In the genomic region with DNA sequence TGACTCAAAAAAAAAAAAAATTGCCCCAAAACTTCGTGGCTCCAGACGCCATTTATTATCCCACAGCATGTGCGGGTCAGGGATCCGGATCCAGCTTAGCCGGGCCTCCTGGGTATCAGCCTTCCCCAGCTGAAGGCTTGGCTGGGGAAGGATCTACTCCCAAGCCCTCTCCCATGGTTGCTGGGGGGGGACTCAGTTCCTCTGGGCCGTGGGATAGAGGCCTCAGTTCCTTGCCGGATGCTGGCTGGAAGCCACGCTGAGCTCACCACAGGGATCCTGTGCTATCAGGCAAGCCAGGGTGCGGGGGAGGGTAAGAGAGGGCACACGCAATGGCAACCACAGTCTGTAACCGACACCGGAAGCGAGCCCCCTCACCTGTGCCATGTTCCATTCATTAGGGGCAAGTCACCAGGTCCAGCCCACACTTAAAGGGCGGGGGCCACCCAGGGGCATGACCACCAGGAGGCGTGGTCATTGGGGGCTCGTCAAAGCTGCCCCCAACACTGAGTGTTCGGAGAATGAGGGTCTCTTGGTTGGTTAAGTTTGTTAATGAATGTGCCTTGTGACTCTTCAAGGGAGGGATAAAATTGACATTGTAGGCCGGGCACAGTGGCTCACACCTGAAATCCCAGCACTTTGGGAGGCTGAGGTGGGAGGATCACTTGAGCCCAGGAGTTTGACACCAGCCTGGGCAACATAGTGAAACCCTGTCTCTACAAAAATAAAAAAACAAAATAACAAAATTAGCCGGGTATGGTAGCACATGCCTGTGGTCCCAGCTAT, we compare ENCODE assay signal across 1 cellular context.
A peak's percentile ranks its signal among the peaks of the same experiment; 100 is the strongest.
TF ChIP-seq lines count a peak whose summit lies in the region.

No MANE protein-coding gene starts in this region.

TF ChIP-seq in K562, 482 proteins besides CTCF, POLR2A, EP300 and RAD21 (continued from another document and continues in another):
- TF ChIP-seq, protein P1, sequence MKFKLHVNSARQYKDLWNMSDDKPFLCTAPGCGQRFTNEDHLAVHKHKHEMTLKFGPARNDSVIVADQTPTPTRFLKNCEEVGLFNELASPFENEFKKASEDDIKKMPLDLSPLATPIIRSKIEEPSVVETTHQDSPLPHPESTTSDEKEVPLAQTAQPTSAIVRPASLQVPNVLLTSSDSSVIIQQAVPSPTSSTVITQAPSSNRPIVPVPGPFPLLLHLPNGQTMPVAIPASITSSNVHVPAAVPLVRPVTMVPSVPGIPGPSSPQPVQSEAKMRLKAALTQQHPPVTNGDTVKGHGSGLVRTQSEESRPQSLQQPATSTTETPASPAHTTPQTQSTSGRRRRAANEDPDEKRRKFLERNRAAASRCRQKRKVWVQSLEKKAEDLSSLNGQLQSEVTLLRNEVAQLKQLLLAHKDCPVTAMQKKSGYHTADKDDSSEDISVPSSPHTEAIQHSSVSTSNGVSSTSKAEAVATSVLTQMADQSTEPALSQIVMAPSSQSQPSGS (CRISPR knock-in tag; IDR thresholded peaks at IDR 0.05), result 0 out of 2 replicates have a peak, but pooled peaks have one; percentile 33
- TF ChIP-seq, protein P2, sequence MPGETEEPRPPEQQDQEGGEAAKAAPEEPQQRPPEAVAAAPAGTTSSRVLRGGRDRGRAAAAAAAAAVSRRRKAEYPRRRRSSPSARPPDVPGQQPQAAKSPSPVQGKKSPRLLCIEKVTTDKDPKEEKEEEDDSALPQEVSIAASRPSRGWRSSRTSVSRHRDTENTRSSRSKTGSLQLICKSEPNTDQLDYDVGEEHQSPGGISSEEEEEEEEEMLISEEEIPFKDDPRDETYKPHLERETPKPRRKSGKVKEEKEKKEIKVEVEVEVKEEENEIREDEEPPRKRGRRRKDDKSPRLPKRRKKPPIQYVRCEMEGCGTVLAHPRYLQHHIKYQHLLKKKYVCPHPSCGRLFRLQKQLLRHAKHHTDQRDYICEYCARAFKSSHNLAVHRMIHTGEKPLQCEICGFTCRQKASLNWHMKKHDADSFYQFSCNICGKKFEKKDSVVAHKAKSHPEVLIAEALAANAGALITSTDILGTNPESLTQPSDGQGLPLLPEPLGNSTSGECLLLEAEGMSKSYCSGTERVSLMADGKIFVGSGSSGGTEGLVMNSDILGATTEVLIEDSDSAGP (CRISPR knock-in tag; IDR thresholded peaks at IDR 0.05), result no peak
- TF ChIP-seq YY1 (IDR thresholded peaks at IDR 0.05; ENCODE audit: borderline replicate concordance in 1 of 3, control insufficient read depth in 1 of 3, extremely low read depth in 1 of 3, insufficient read depth in 3 of 3, insufficient read length in 1 of 3, insufficient replicate concordance in 2 of 3, low read depth in 1 of 3, low read length in 2 of 3), result peak in 2 of 3 experiments; percentile 32 to 51
- TF ChIP-seq ZNF165 (CRISPR knock-in tag; IDR thresholded peaks at IDR 0.05; ENCODE audit: borderline replicate concordance), result 0 out of 2 replicates have a peak, but pooled peaks have one; percentile 13
- TF ChIP-seq, protein P3, sequence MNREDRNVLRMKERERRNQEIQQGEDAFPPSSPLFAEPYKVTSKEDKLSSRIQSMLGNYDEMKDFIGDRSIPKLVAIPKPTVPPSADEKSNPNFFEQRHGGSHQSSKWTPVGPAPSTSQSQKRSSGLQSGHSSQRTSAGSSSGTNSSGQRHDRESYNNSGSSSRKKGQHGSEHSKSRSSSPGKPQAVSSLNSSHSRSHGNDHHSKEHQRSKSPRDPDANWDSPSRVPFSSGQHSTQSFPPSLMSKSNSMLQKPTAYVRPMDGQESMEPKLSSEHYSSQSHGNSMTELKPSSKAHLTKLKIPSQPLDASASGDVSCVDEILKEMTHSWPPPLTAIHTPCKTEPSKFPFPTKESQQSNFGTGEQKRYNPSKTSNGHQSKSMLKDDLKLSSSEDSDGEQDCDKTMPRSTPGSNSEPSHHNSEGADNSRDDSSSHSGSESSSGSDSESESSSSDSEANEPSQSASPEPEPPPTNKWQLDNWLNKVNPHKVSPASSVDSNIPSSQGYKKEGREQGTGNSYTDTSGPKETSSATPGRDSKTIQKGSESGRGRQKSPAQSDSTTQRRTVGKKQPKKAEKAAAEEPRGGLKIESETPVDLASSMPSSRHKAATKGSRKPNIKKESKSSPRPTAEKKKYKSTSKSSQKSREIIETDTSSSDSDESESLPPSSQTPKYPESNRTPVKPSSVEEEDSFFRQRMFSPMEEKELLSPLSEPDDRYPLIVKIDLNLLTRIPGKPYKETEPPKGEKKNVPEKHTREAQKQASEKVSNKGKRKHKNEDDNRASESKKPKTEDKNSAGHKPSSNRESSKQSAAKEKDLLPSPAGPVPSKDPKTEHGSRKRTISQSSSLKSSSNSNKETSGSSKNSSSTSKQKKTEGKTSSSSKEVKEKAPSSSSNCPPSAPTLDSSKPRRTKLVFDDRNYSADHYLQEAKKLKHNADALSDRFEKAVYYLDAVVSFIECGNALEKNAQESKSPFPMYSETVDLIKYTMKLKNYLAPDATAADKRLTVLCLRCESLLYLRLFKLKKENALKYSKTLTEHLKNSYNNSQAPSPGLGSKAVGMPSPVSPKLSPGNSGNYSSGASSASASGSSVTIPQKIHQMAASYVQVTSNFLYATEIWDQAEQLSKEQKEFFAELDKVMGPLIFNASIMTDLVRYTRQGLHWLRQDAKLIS (CRISPR knock-in tag; IDR thresholded peaks at IDR 0.05), result no peak
- peak; percentile 85 for TF ChIP-seq POLR2AphosphoS5 (IDR thresholded peaks at IDR 0.05; ENCODE audit: control insufficient read depth, insufficient read depth, low read depth, low read length)
- TF ChIP-seq BRD4 (IDR thresholded peaks at IDR 0.05), result 0 out of 2 replicates have a peak, but pooled peaks have one; percentile 75
- no peak for TF ChIP-seq EHMT2 (IDR thresholded peaks at IDR 0.05)
- TF ChIP-seq, protein P4, sequence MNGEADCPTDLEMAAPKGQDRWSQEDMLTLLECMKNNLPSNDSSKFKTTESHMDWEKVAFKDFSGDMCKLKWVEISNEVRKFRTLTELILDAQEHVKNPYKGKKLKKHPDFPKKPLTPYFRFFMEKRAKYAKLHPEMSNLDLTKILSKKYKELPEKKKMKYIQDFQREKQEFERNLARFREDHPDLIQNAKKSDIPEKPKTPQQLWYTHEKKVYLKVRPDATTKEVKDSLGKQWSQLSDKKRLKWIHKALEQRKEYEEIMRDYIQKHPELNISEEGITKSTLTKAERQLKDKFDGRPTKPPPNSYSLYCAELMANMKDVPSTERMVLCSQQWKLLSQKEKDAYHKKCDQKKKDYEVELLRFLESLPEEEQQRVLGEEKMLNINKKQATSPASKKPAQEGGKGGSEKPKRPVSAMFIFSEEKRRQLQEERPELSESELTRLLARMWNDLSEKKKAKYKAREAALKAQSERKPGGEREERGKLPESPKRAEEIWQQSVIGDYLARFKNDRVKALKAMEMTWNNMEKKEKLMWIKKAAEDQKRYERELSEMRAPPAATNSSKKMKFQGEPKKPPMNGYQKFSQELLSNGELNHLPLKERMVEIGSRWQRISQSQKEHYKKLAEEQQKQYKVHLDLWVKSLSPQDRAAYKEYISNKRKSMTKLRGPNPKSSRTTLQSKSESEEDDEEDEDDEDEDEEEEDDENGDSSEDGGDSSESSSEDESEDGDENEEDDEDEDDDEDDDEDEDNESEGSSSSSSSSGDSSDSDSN (IDR thresholded peaks at IDR 0.05; ENCODE audit: borderline replicate concordance in 1 of 2, low read depth in 2 of 2, low read length in 2 of 2), result peak; percentile 53 to 76; a peak in 2 of 4 replicates
- TF ChIP-seq NUFIP1 (IDR thresholded peaks at IDR 0.05; ENCODE audit: partially characterized antibody), result no peak
- TF ChIP-seq, protein P5, sequence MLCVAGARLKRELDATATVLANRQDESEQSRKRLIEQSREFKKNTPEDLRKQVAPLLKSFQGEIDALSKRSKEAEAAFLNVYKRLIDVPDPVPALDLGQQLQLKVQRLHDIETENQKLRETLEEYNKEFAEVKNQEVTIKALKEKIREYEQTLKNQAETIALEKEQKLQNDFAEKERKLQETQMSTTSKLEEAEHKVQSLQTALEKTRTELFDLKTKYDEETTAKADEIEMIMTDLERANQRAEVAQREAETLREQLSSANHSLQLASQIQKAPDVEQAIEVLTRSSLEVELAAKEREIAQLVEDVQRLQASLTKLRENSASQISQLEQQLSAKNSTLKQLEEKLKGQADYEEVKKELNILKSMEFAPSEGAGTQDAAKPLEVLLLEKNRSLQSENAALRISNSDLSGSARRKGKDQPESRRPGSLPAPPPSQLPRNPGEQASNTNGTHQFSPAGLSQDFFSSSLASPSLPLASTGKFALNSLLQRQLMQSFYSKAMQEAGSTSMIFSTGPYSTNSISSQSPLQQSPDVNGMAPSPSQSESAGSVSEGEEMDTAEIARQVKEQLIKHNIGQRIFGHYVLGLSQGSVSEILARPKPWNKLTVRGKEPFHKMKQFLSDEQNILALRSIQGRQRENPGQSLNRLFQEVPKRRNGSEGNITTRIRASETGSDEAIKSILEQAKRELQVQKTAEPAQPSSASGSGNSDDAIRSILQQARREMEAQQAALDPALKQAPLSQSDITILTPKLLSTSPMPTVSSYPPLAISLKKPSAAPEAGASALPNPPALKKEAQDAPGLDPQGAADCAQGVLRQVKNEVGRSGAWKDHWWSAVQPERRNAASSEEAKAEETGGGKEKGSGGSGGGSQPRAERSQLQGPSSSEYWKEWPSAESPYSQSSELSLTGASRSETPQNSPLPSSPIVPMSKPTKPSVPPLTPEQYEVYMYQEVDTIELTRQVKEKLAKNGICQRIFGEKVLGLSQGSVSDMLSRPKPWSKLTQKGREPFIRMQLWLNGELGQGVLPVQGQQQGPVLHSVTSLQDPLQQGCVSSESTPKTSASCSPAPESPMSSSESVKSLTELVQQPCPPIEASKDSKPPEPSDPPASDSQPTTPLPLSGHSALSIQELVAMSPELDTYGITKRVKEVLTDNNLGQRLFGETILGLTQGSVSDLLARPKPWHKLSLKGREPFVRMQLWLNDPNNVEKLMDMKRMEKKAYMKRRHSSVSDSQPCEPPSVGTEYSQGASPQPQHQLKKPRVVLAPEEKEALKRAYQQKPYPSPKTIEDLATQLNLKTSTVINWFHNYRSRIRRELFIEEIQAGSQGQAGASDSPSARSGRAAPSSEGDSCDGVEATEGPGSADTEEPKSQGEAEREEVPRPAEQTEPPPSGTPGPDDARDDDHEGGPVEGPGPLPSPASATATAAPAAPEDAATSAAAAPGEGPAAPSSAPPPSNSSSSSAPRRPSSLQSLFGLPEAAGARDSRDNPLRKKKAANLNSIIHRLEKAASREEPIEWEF (CRISPR knock-in tag; IDR thresholded peaks at IDR 0.05), result 0 out of 2 replicates have a peak, but pooled peaks have one; percentile 56
- TF ChIP-seq HEY1 (CRISPR knock-in tag; IDR thresholded peaks at IDR 0.05; ENCODE audit: borderline replicate concordance), result peak; percentile 86
- peak; percentile 39; the same call in 1 of the 2 replicates for TF ChIP-seq RB1 (IDR thresholded peaks at IDR 0.05; ENCODE audit: low read depth)
- no peak for TF ChIP-seq FOXK1 (CRISPR knock-in tag; IDR thresholded peaks at IDR 0.05; ENCODE audit: borderline replicate concordance)
- TF ChIP-seq SMARCE1 (IDR thresholded peaks at IDR 0.05), result peak; percentile 98
- no peak for TF ChIP-seq ZNF146 (CRISPR knock-in tag; IDR thresholded peaks at IDR 0.05; ENCODE audit: unreplicated experiment)
- no peak for TF ChIP-seq GABPB2 (CRISPR knock-in tag; conservative IDR thresholded peaks at IDR 0.05)
- TF ChIP-seq, protein P6, sequence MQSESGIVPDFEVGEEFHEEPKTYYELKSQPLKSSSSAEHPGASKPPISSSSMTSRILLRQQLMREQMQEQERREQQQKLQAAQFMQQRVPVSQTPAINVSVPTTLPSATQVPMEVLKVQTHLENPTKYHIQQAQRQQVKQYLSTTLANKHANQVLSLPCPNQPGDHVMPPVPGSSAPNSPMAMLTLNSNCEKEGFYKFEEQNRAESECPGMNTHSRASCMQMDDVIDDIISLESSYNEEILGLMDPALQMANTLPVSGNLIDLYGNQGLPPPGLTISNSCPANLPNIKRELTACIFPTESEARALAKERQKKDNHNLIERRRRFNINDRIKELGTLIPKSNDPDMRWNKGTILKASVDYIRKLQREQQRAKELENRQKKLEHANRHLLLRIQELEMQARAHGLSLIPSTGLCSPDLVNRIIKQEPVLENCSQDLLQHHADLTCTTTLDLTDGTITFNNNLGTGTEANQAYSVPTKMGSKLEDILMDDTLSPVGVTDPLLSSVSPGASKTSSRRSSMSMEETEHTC (IDR thresholded peaks at IDR 0.05), result no peak; the same call in 1 of the 2 replicates
- no peak; the same call in 1 of the 2 replicates for TF ChIP-seq ERF (CRISPR knock-in tag; IDR thresholded peaks at IDR 0.05)
- TF ChIP-seq HNRNPL (IDR thresholded peaks at IDR 0.05; ENCODE audit: low read depth, low read length), result 0 out of 2 replicates have a peak, but pooled peaks have one; percentile 57
- peak; percentile 98 for TF ChIP-seq MYNN (IDR thresholded peaks at IDR 0.05)
- TF ChIP-seq MYNN (CRISPR knock-in tag; IDR thresholded peaks at IDR 0.05), result no peak
- TF ChIP-seq, protein P7, sequence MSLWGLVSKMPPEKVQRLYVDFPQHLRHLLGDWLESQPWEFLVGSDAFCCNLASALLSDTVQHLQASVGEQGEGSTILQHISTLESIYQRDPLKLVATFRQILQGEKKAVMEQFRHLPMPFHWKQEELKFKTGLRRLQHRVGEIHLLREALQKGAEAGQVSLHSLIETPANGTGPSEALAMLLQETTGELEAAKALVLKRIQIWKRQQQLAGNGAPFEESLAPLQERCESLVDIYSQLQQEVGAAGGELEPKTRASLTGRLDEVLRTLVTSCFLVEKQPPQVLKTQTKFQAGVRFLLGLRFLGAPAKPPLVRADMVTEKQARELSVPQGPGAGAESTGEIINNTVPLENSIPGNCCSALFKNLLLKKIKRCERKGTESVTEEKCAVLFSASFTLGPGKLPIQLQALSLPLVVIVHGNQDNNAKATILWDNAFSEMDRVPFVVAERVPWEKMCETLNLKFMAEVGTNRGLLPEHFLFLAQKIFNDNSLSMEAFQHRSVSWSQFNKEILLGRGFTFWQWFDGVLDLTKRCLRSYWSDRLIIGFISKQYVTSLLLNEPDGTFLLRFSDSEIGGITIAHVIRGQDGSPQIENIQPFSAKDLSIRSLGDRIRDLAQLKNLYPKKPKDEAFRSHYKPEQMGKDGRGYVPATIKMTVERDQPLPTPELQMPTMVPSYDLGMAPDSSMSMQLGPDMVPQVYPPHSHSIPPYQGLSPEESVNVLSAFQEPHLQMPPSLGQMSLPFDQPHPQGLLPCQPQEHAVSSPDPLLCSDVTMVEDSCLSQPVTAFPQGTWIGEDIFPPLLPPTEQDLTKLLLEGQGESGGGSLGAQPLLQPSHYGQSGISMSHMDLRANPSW (CRISPR knock-in tag; IDR thresholded peaks at IDR 0.05), result no peak
- TF ChIP-seq, protein P8, sequence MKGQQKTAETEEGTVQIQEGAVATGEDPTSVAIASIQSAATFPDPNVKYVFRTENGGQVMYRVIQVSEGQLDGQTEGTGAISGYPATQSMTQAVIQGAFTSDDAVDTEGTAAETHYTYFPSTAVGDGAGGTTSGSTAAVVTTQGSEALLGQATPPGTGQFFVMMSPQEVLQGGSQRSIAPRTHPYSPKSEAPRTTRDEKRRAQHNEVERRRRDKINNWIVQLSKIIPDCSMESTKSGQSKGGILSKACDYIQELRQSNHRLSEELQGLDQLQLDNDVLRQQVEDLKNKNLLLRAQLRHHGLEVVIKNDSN (CRISPR knock-in tag; IDR thresholded peaks at IDR 0.05), result no peak
- TF ChIP-seq ZNF263 (CRISPR knock-in tag; IDR thresholded peaks at IDR 0.05; ENCODE audit: borderline replicate concordance), result 0 out of 2 replicates have a peak, but pooled peaks have one; percentile 10
- TF ChIP-seq HDAC6 (IDR thresholded peaks at IDR 0.05; ENCODE audit: low read depth, low read length), result no peak
- TF ChIP-seq EP400 (IDR thresholded peaks at IDR 0.05), result peak; percentile 73
- TF ChIP-seq YBX1 (IDR thresholded peaks at IDR 0.05), result no peak
- TF ChIP-seq HDAC8 (tag; IDR thresholded peaks at IDR 0.05), result 0 out of 2 replicates have a peak, but pooled peaks have one; percentile 28
- TF ChIP-seq SMARCA5 (IDR thresholded peaks at IDR 0.05), result peak; percentile 76
- peak; percentile 64; the same call in 1 of the 2 replicates for TF ChIP-seq ELF1 (tag; IDR thresholded peaks at IDR 0.05)
- TF ChIP-seq CXXC5 (CRISPR knock-in tag; IDR thresholded peaks at IDR 0.05), result peak; percentile 94
